In genomic region chr5:11599499-11599898, GRCh38 we compare ENCODE assay signal across 33 cellular contexts.
A peak's percentile ranks its signal among the peaks of the same experiment; 100 is the strongest.
DNase-seq lines count a peak whose midpoint lies in the region; ATAC-seq, FAIRE-seq and TF ChIP-seq lines count a peak whose summit lies in the region.
"Had no signal": no experiment of that assay in that cellular context is flagged by ENCODE, and none has a peak within 500 bp of the region (broad histone marks: within the 10 kb centered on the region; RNA-seq: fewer than 3 reads in every experiment).

No MANE protein-coding gene starts in this region.

- WGBS in HepG2 (ENCODE audit: low lambda C conversion rate): 65% methylated on average over 4 of the region's 5 CpGs
- 53% methylated on average over 5 of the region's 5 CpGs for WGBS in right lobe of liver (ENCODE audit: insufficient coverage, low coverage, low lambda C conversion rate, missing lambda C conversion rate)

- H3K4me3 Mint-ChIP-seq in progenitor cell of endocrine pancreas (ENCODE audit: low read depth): no peak overlapping the region
- H3K4me3 Mint-ChIP-seq: B cell; CD14-positive monocyte; CD4-positive, alpha-beta memory T cell; CD4-positive, alpha-beta T cell; CD4-positive, CD25-positive, alpha-beta regulatory T cell; CD8-positive, alpha-beta memory T cell; CD8-positive, alpha-beta T cell had no signal

- H3K27me3 Mint-ChIP-seq in progenitor cell of endocrine pancreas: no peaks in the 10 kb centered on the region
- H3K27me3 Mint-ChIP-seq: B cell; CD4-positive, alpha-beta memory T cell; CD4-positive, alpha-beta T cell; CD4-positive, CD25-positive, alpha-beta regulatory T cell; CD8-positive, alpha-beta memory T cell had no signal

- TF ChIP-seq EP300 in HepG2 (IDR thresholded peaks at IDR 0.05; ENCODE audit: low read depth in 2 of 2, low read length in 2 of 2): peak in 1 of 2 experiments; percentile 11; a peak in 1 of 4 replicates
- no peak for TF ChIP-seq EP300 in HepG2 (CRISPR knock-in tag; IDR thresholded peaks at IDR 0.05; ENCODE audit: borderline replicate concordance)

- H3K4me2 ChIP-seq in HepG2 (ENCODE audit: low read depth, low read length): no peak overlapping the region
- H3K4me2 ChIP-seq: A549; BLaER1; BLaER1 treated with 17β-estradiol and CSF1 and Interleukin-3, amounts not matched to agents 10 nM and 100 nM had no signal

- DNase-seq in HepG2 (ENCODE audit: low spot score) (peak; percentile 32), right lobe of liver (no peak), progenitor cell of endocrine pancreas (ENCODE audit: low spot score, unreplicated experiment) (no peak), HUDEP-2 (lab: John Stamatoyannopoulos, UW; ENCODE audit: unreplicated experiment in 76 of 76) (no peak)
- DNase-seq: 8988T; ACHN; AML-193; BE2C; C1 segment of cervical spinal cord; Caco-2; Calu3; CD4-positive, alpha-beta memory T cell; CD4-positive, alpha-beta T cell; CD4-positive, CD25-positive, alpha-beta regulatory T cell; CD8-positive, alpha-beta memory T cell; CD8-positive, alpha-beta T cell; COR-L47; DMS 273 treated with DMSO at 0.1 percent for 48 hours; DMS153; DMS53; DMS79; DMS79 treated with DMSO at 0.1 percent for 48 hours; DND-41; EL had no signal

- BruUV-seq in HepG2 (replicated peaks; lab: Mats Ljungman, UMichigan): no TSS peak

- peaks cover 59% of the 10 kb centered on the region for H3K4me1 ChIP-seq in HepG2 (ENCODE audit: insufficient read depth, low read length)
- H3K4me1 ChIP-seq in right lobe of liver: no peaks in the 10 kb centered on the region
- H3K4me1 ChIP-seq: A549; BE2C; BLaER1; BLaER1 treated with 17β-estradiol and CSF1 and Interleukin-3, amounts not matched to agents 10 nM and 100 nM had no signal

- H3K27ac ChIP-seq in HepG2 (ENCODE audit: extremely low read length, insufficient read depth, low read length) (no peak overlapping the region), right lobe of liver (no peak overlapping the region)
- H3K27ac ChIP-seq: 22Rv1; A549; BLaER1; BLaER1 treated with 17β-estradiol and CSF1 and Interleukin-3, amounts not matched to agents 10 nM and 100 nM; C4-2B had no signal

- TF ChIP-seq CTCF in HepG2 (CRISPR knock-in tag; IDR thresholded peaks at IDR 0.05) (no peak), right lobe of liver (IDR thresholded peaks at IDR 0.05) (no peak), progenitor cell of endocrine pancreas (IDR thresholded peaks at IDR 0.05; ENCODE audit: unreplicated experiment) (no peak)

- TF ChIP-seq RAD21 in HepG2 (CRISPR knock-in tag; IDR thresholded peaks at IDR 0.05): no peak

- peaks cover 11% of the 10 kb centered on the region for H3K9me3 Mint-ChIP-seq in progenitor cell of endocrine pancreas (ENCODE audit: low read depth)
- H3K9me3 Mint-ChIP-seq: CD4-positive, alpha-beta T cell; CD8-positive, alpha-beta T cell had no signal

- peak overlapping the region; percentile 29 for H3K27ac Mint-ChIP-seq in progenitor cell of endocrine pancreas
- H3K27ac Mint-ChIP-seq: B cell; CD14-positive monocyte; CD4-positive, alpha-beta memory T cell; CD4-positive, alpha-beta T cell; CD4-positive, CD25-positive, alpha-beta regulatory T cell; CD8-positive, alpha-beta memory T cell; CD8-positive, alpha-beta T cell had no signal

- H3K9me3 ChIP-seq in HepG2 (ENCODE audit: low read length): peaks cover 5% of the 10 kb centered on the region
- H3K9me3 ChIP-seq in right lobe of liver: no peaks in the 10 kb centered on the region
- H3K9me3 ChIP-seq: A549; BE2C; BLaER1; BLaER1 treated with 17β-estradiol and CSF1 and Interleukin-3, amounts not matched to agents 10 nM and 100 nM; Caco-2 had no signal

- H2AFZ ChIP-seq in HepG2 (ENCODE audit: low read length): no peak overlapping the region

- peaks cover 14% of the 10 kb centered on the region for H3K36me3 Mint-ChIP-seq in progenitor cell of endocrine pancreas (ENCODE audit: insufficient read depth)
- H3K36me3 Mint-ChIP-seq: CD14-positive monocyte; CD4-positive, alpha-beta memory T cell; CD4-positive, CD25-positive, alpha-beta regulatory T cell; CD8-positive, alpha-beta memory T cell; CD8-positive, alpha-beta T cell had no signal

- FAIRE-seq in HepG2 (lab: Jason Lieb, UNC): no peak
- FAIRE-seq: A204.1, A549, D721Med had no signal

- POLR2A ChIA-PET in HepG2 (lab: Yijun Ruan, JAX): no interaction called here

- H3K27me3 ChIP-seq in HepG2 (ENCODE audit: control insufficient read depth in 1 of 2, insufficient read depth in 2 of 2, low read length in 2 of 2) (no peaks in the 10 kb centered on the region), right lobe of liver (no peaks in the 10 kb centered on the region)
- H3K27me3 ChIP-seq: BE2C; BLaER1; BLaER1 treated with 17β-estradiol and CSF1 and Interleukin-3, amounts not matched to agents 10 nM and 100 nM had no signal

- H3K4me3 ChIP-seq in HepG2 (replicated peaks in 1 of 3; ENCODE audit: insufficient read depth in 1 of 3, low read depth in 2 of 3, low read length in 3 of 3) (no peak overlapping the region), right lobe of liver (no peak overlapping the region)
- H3K4me3 ChIP-seq: A549; BLaER1; BLaER1 treated with 17β-estradiol and CSF1 and Interleukin-3, amounts not matched to agents 10 nM and 100 nM had no signal

- no peaks in the 10 kb centered on the region for H3K36me3 ChIP-seq in HepG2 (replicated peaks in 1 of 2; ENCODE audit: control insufficient read depth in 1 of 2, insufficient read depth in 2 of 2, low read length in 2 of 2)
- H3K36me3 ChIP-seq in right lobe of liver: no peaks in the 10 kb centered on the region
- H3K36me3 ChIP-seq: BE2C; BLaER1; BLaER1 treated with 17β-estradiol and CSF1 and Interleukin-3, amounts not matched to agents 10 nM and 100 nM had no signal

- no peaks in the 10 kb centered on the region for H4K20me1 ChIP-seq in HepG2 (ENCODE audit: insufficient read depth, low read length)
- H4K20me1 ChIP-seq: BLaER1; BLaER1 treated with 17β-estradiol and CSF1 and Interleukin-3, amounts not matched to agents 10 nM and 100 nM had no signal

- H3K79me2 ChIP-seq in HepG2 (ENCODE audit: insufficient read depth, low read length): no peaks in the 10 kb centered on the region

- in situ Hi-C loops in HepG2 (cut with HindIII; ENCODE audit: extremely low pct_ligation_motif_present, low pct_unique_long_range_greater_than_20kb): no loop called here

- intact Hi-C loops in HepG2 (cut with micrococcal nuclease; ENCODE audit: unreplicated experiment) (loop anchor here (5.0 kb wide), 1 partner anchor 42 kb away; no protein-coding TSS in a partner anchor), right lobe of liver (cut with DNase I) (no loop called here)

- ATAC-seq in HepG2 (no peak), right lobe of liver (no peak)
- ATAC-seq: A549; CD8-positive, alpha-beta T cell had no signal

- peaks cover 35% of the 10 kb centered on the region for H3K4me1 Mint-ChIP-seq in progenitor cell of endocrine pancreas (ENCODE audit: low read depth)
- H3K4me1 Mint-ChIP-seq: B cell; CD4-positive, alpha-beta memory T cell; CD4-positive, CD25-positive, alpha-beta regulatory T cell; CD8-positive, alpha-beta memory T cell had no signal

- H3K9ac ChIP-seq in HepG2 (ENCODE audit: insufficient read depth, low read depth, low read length): no peak overlapping the region
- H3K9ac ChIP-seq: BLaER1; BLaER1 treated with 17β-estradiol and CSF1 and Interleukin-3, amounts not matched to agents 10 nM and 100 nM had no signal

- CTCF ChIA-PET in HepG2 (lab: Yijun Ruan, JAX; ENCODE audit: low intra/inter-chr PET ratio, low total read pairs): no interaction called here

- no peak for TF ChIP-seq POLR2A in HepG2 (IDR thresholded peaks at IDR 0.05; ENCODE audit: insufficient read depth in 1 of 2, low read depth in 2 of 2, low read length in 2 of 2)
- no peak for TF ChIP-seq POLR2A in right lobe of liver (IDR thresholded peaks at IDR 0.05)

TF ChIP-seq in HepG2, 621 proteins besides CTCF, POLR2A, EP300 and RAD21 (continues in another document):
- TF ChIP-seq SMARCC2 (IDR thresholded peaks at IDR 0.05) (no peak), SYNCRIP (IDR thresholded peaks at IDR 0.05; ENCODE audit: insufficient read depth, low read depth, low read length) (no peak), ZFAT (CRISPR knock-in tag; conservative IDR thresholded peaks at IDR 0.05) (no peak), ZKSCAN5 (CRISPR knock-in tag; IDR thresholded peaks at IDR 0.05) (no peak), NFKBIZ (CRISPR knock-in tag; IDR thresholded peaks at IDR 0.05) (no peak), ZNF644 (CRISPR knock-in tag; IDR thresholded peaks at IDR 0.05; ENCODE audit: low read depth) (peak; percentile 15; the same call in 1 of the 2 replicates), REL (CRISPR knock-in tag; conservative IDR thresholded peaks at IDR 0.05) (no peak), ISL2 (CRISPR knock-in tag; IDR thresholded peaks at IDR 0.05) (no peak), ELF3 (CRISPR knock-in tag; IDR thresholded peaks at IDR 0.05) (peak; percentile 41; the same call in 1 of the 2 replicates), REPIN1 (CRISPR knock-in tag; IDR thresholded peaks at IDR 0.05; ENCODE audit: borderline replicate concordance, low read depth) (no peak), DR1 (CRISPR knock-in tag; IDR thresholded peaks at IDR 0.05) (no peak), NCOA1 (CRISPR knock-in tag; IDR thresholded peaks at IDR 0.05) (no peak), ZNF431 (CRISPR knock-in tag; IDR thresholded peaks at IDR 0.05; ENCODE audit: borderline replicate concordance, low read depth) (no peak), CBX5 (CRISPR knock-in tag; IDR thresholded peaks at IDR 0.05; ENCODE audit: borderline replicate concordance) (no peak), FOSL2 (CRISPR knock-in tag; IDR thresholded peaks at IDR 0.05) (no peak), SATB2 (CRISPR knock-in tag; IDR thresholded peaks at IDR 0.05) (no peak), MNT (IDR thresholded peaks at IDR 0.05) (no peak)
